Comparison of ENCODE assay signal across 8 cellular contexts in genomic region chr3:100316656-100317069, GRCh38. TPM values are rescaled to one million over a fixed set of nuclear protein-coding genes. Genes with fewer than 3 reads are reported as not detected.
DNase-seq lines count a peak whose midpoint lies in the region; ATAC-seq and TF ChIP-seq lines count a peak whose summit lies in the region.

No MANE protein-coding gene starts in this region.

- intact Hi-C loops in activated T-helper 2 cell treated with anti-CD3 and anti-CD28 coated beads, Interferon-gamma antibody, Interleukin-2, Interleukin-4, amounts not matched to agents 10 μg/mL and 5 μg/mL and 100 μg/mL, durations not matched to agents 14 hours and 24 hours and 36 hours (cut with micrococcal nuclease) = loop anchor here (1.0 to 5.0 kb wide), 6 partner anchors 18 to 1066 kb away; partner anchors contain the start of genes LNP1, NIT2 and TOMM70
- intact Hi-C loops in left cardiac atrium (cut with DNase I) = loop anchor here in 1 of 2 donors (2.0 kb wide), 1 partner anchor 274 kb away; no protein-coding TSS in a partner anchor

- DNase-seq in NCI-H524 treated with DMSO at 0.1 percent for 48 hours (lab: John Stamatoyannopoulos, UW) (peak; percentile 37), left cardiac atrium (peak; percentile 37), renal cortical epithelial cell (ENCODE audit: low read depth) (peak; percentile 69), coronary artery (ENCODE audit: low spot score) (no peak)
- no peak for DNase-seq in activated T-helper 2 cell treated with anti-CD3 and anti-CD28 coated beads, Interferon-gamma antibody, Interleukin-2, Interleukin-4, amounts not matched to agents 10 μg/mL and 5 μg/mL and 100 μg/mL, durations not matched to agents 14 hours and 24 hours and 36 hours (ENCODE audit: low spot score)

- no peaks in the 10 kb centered on the region for H3K9me3 Mint-ChIP-seq in activated T-helper 2 cell treated with anti-CD3 and anti-CD28 coated beads, Interferon-gamma antibody, Interleukin-2, Interleukin-4, amounts not matched to agents 10 μg/mL and 5 μg/mL and 100 μg/mL, durations not matched to agents 14 hours and 24 hours and 36 hours

- peak; percentile 70 for ATAC-seq in GM18511 (IDR thresholded peaks at IDR 0.05; ENCODE audit: unreplicated experiment)
- peak; percentile 53 for ATAC-seq in HG03097 (IDR thresholded peaks at IDR 0.05; ENCODE audit: low FRiP score, unreplicated experiment)
- ATAC-seq in left cardiac atrium = peak; percentile 84

- peaks cover 12% of the 10 kb centered on the region for H3K4me1 Mint-ChIP-seq in activated T-helper 2 cell treated with anti-CD3 and anti-CD28 coated beads, Interferon-gamma antibody, Interleukin-2, Interleukin-4, amounts not matched to agents 10 μg/mL and 5 μg/mL and 100 μg/mL, durations not matched to agents 14 hours and 24 hours and 36 hours (ENCODE audit: low read depth)

- no peaks in the 10 kb centered on the region for H3K27me3 Mint-ChIP-seq in activated T-helper 2 cell treated with anti-CD3 and anti-CD28 coated beads, Interferon-gamma antibody, Interleukin-2, Interleukin-4, amounts not matched to agents 10 μg/mL and 5 μg/mL and 100 μg/mL, durations not matched to agents 14 hours and 24 hours and 36 hours (ENCODE audit: low read depth)

- H3K36me3 Mint-ChIP-seq in activated T-helper 2 cell treated with anti-CD3 and anti-CD28 coated beads, Interferon-gamma antibody, Interleukin-2, Interleukin-4, amounts not matched to agents 10 μg/mL and 5 μg/mL and 100 μg/mL, durations not matched to agents 14 hours and 24 hours and 36 hours (ENCODE audit: low read depth) = peaks cover 9% of the 10 kb centered on the region

- TF ChIP-seq CTCF in C4-2B (conservative IDR thresholded peaks at IDR 0.05) = peak; percentile 78
- TF ChIP-seq CTCF in coronary artery (IDR thresholded peaks at IDR 0.05) = no peak

- H3K4me3 Mint-ChIP-seq in activated T-helper 2 cell treated with anti-CD3 and anti-CD28 coated beads, Interferon-gamma antibody, Interleukin-2, Interleukin-4, amounts not matched to agents 10 μg/mL and 5 μg/mL and 100 μg/mL, durations not matched to agents 14 hours and 24 hours and 36 hours (ENCODE audit: low read depth) = no peak overlapping the region

- no peak overlapping the region for H3K4me3 ChIP-seq in coronary artery

- peak overlapping the region; percentile 51 for H3K27ac Mint-ChIP-seq in activated T-helper 2 cell treated with anti-CD3 and anti-CD28 coated beads, Interferon-gamma antibody, Interleukin-2, Interleukin-4, amounts not matched to agents 10 μg/mL and 5 μg/mL and 100 μg/mL, durations not matched to agents 14 hours and 24 hours and 36 hours

- no peak overlapping the region for H3K27ac ChIP-seq in C4-2B
- H3K27ac ChIP-seq in coronary artery = no peak overlapping the region

RNA-seq across cellular contexts. Expression of gene NIT2, which starts 17.9 kb away (rescaled TPM):
- 73.0 and 73.7 TPM in 2 replicates for total RNA-seq in activated T-helper 2 cell treated with anti-CD3 and anti-CD28 coated beads, Interferon-gamma antibody, Interleukin-2, Interleukin-4, amounts not matched to agents 10 μg/mL and 5 μg/mL and 100 μg/mL, durations not matched to agents 14 hours and 24 hours and 36 hours
- total RNA-seq in left cardiac atrium = 10 to 100 TPM; 33.7 to 37.9 TPM
- total RNA-seq in renal cortical epithelial cell = 25.5 and 38.0 TPM in 2 replicates

RNA-seq across cellular contexts. Expression of gene TBC1D23, which starts 55.9 kb away (rescaled TPM):
- total RNA-seq in activated T-helper 2 cell treated with anti-CD3 and anti-CD28 coated beads, Interferon-gamma antibody, Interleukin-2, Interleukin-4, amounts not matched to agents 10 μg/mL and 5 μg/mL and 100 μg/mL, durations not matched to agents 14 hours and 24 hours and 36 hours = 18.6 and 18.7 TPM in 2 replicates
- total RNA-seq in left cardiac atrium (10 to 100 TPM; 30.6 to 32.5 TPM), renal cortical epithelial cell (69.3 and 87.7 TPM in 2 replicates)

Comparison
In these comparisons a context has a peak if more than half of its experiments do, and no peak if none do; other contexts are left out.
1. DNase-seq: peak in NCI-H524 treated with DMSO at 0.1 percent for 48 hours (single experiment), left cardiac atrium (single experiment) and renal cortical epithelial cell (single experiment); none in activated T-helper 2 cell treated with anti-CD3 and anti-CD28 coated beads, Interferon-gamma antibody, Interleukin-2, Interleukin-4, amounts not matched to agents 10 μg/mL and 5 μg/mL and 100 μg/mL, durations not matched to agents 14 hours and 24 hours and 36 hours (single experiment) and coronary artery (single experiment).
2. Peak in every context shown above with its lines, with median percentiles within 50 percentile points of each other: ATAC-seq.